ENCODE assay signal across 12 cellular contexts in the genomic region with DNA sequence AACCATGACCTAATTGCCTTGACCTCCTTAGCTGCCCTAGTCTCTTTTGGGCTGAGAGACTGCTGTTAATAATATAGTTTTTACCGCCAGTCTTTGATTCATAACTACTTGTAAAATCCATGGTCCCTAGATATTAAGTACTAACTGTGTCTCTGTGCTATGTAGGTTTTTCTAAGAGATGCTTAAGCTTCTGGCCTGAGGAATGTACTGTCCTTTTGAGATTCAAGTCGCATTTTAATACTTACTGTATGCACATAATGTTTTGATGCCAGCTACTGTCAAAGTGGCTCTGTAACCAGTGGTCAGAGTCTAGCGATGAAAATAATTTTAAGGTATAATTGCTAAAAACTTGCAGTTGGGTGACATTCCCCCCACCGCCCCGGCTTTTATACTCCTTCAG. TPM values are rescaled to one million over a fixed set of nuclear protein-coding genes. Genes with fewer than 3 reads are reported as not detected.
DNase-seq lines count a peak whose midpoint lies in the region; ATAC-seq, FAIRE-seq and TF ChIP-seq lines count a peak whose summit lies in the region.
"Had no signal": no experiment of that assay in that cellular context is flagged by ENCODE, and none has a peak within 500 bp of the region (broad histone marks: within the 10 kb centered on the region; RNA-seq: fewer than 3 reads in every experiment).

No MANE protein-coding gene starts in this region.

- TF ChIP-seq POLR2A in HCT116 (IDR thresholded peaks at IDR 0.05; ENCODE audit: borderline replicate concordance, extremely low read depth, insufficient read depth, insufficient read length) (no peak), spleen (IDR thresholded peaks at IDR 0.05) (no peak)

- H4K20me1 ChIP-seq in HCT116 (ENCODE audit: insufficient read depth) (0 out of 2 replicates have a peak, but pooled peaks cover 4% of the 10 kb centered on the region), astrocyte (ENCODE audit: insufficient read depth, low read length) (peaks cover 46% of the 10 kb centered on the region)

- peak overlapping the region; percentile 80 for H3K27ac Mint-ChIP-seq in astrocyte (ENCODE audit: unreplicated experiment)

- DNase-seq in HCT116 (ENCODE audit: low read depth, low spot score): no peak
- DNase-seq in astrocyte (ENCODE audit: low read depth): no peak
- DNase-seq in spleen: no peak
- DNase-seq in NCI-H82 (lab: John Stamatoyannopoulos, UW): no peak
- no peak for DNase-seq in effector memory CD4-positive, alpha-beta T cell
- no peak for DNase-seq in ureter (ENCODE audit: low spot score)
- DNase-seq: activated CD4-positive, alpha-beta T cell treated with anti-CD3 and anti-CD28 coated beads for 4 hours; GDM1 had no signal

- intact Hi-C loops in HCT116 (cut with micrococcal nuclease): loop anchor here (2.0 to 10.0 kb wide), 2 partner anchors 177 to 227 kb away; no protein-coding TSS in a partner anchor
- intact Hi-C loops in spleen (cut with DNase I; ENCODE audit: low total_unique reads): no loop called here

- H2AFZ ChIP-seq in HCT116 (ENCODE audit: low read depth, low read length, poor library complexity, severe bottlenecking) (no peak overlapping the region), astrocyte (ENCODE audit: low read depth, low read length) (no peak overlapping the region)

- H3K9me3 Mint-ChIP-seq in astrocyte (ENCODE audit: unreplicated experiment): no peaks in the 10 kb centered on the region

- peak overlapping the region; percentile 93 for H3K4me3 Mint-ChIP-seq in astrocyte (ENCODE audit: unreplicated experiment)

- H3K27ac ChIP-seq in HCT116 (ENCODE audit: low read depth, low read length) (peak overlapping the region; percentile 75; the same call in 1 of the 2 replicates), astrocyte (ENCODE audit: low read depth, low read length) (peak overlapping the region; percentile 75), iPS-18a (ENCODE audit: low read length) (no peak overlapping the region), spleen (peak overlapping the region in 4 of 8 donors; percentile 10 to 86 (median 84))
- H3K27ac ChIP-seq in effector memory CD4-positive, alpha-beta T cell (ENCODE audit: insufficient read depth, low read length, poor library complexity, severe bottlenecking): no peak overlapping the region

- peaks cover 62% of the 10 kb centered on the region for H3K79me2 ChIP-seq in HCT116 (ENCODE audit: insufficient read depth, low read length)
- peaks cover 61% of the 10 kb centered on the region for H3K79me2 ChIP-seq in astrocyte (ENCODE audit: insufficient read depth, low read length)

- POLR2A ChIA-PET in HCT116 (lab: Charles Lee): interaction anchor here (1.0 to 1.2 kb wide), 2 partner anchors 174 to 227 kb away, joined by 3 read pairs; no protein-coding TSS in a partner anchor

- no peaks in the 10 kb centered on the region for H3K27me3 Mint-ChIP-seq in astrocyte (ENCODE audit: low read depth, unreplicated experiment)

- no peak for TF ChIP-seq CTCF in HCT116 (IDR thresholded peaks at IDR 0.05 in 2 of 3, conservative IDR thresholded peaks at IDR 0.05 in 1 of 3; ENCODE audit: borderline replicate concordance in 1 of 3, insufficient read depth in 1 of 3, low read depth in 2 of 3, low read length in 2 of 3)
- TF ChIP-seq CTCF in astrocyte (IDR thresholded peaks at IDR 0.05; ENCODE audit: insufficient read depth, low read depth, low read length): no peak
- no peak for TF ChIP-seq CTCF in spleen (IDR thresholded peaks at IDR 0.05 in 8 of 11, conservative IDR thresholded peaks at IDR 0.05 in 3 of 11)

- H3K27me3 ChIP-seq in HCT116 (ENCODE audit: insufficient read depth, low read length) (no peaks in the 10 kb centered on the region), astrocyte (ENCODE audit: insufficient read depth, low read length) (no peaks in the 10 kb centered on the region), iPS-18a (ENCODE audit: control insufficient read depth, insufficient read depth, low read length) (peaks cover 21% of the 10 kb centered on the region), spleen (replicated peaks in 1 of 7) (peaks cover 0 to 76% (median 23%) of the 10 kb centered on the region in 7 donors)
- peaks cover 7% of the 10 kb centered on the region for H3K27me3 ChIP-seq in effector memory CD4-positive, alpha-beta T cell (replicated peaks; ENCODE audit: control insufficient read depth, insufficient read depth, low read length, poor library complexity, severe bottlenecking)

- CTCF ChIA-PET in HCT116 (lab: Charles Lee): no interaction called here

- H3K9me3 ChIP-seq in HCT116 (ENCODE audit: control insufficient read depth in 1 of 2, insufficient read depth in 1 of 2, low read depth in 1 of 2, low read length in 2 of 2): no peaks in the 10 kb centered on the region
- no peaks in the 10 kb centered on the region for H3K9me3 ChIP-seq in astrocyte (ENCODE audit: insufficient read depth, low read depth, low read length)
- no peaks in the 10 kb centered on the region for H3K9me3 ChIP-seq in iPS-18a (ENCODE audit: control insufficient read depth, low read depth, low read length)
- no peaks in the 10 kb centered on the region for H3K9me3 ChIP-seq in spleen
- H3K9me3 ChIP-seq in effector memory CD4-positive, alpha-beta T cell (ENCODE audit: control insufficient read depth, low read length): no peaks in the 10 kb centered on the region

- H3K4me2 ChIP-seq in HCT116 (ENCODE audit: low read length) (peak overlapping the region; percentile 62), astrocyte (ENCODE audit: low read length) (peak overlapping the region; percentile 87)

- FAIRE-seq in astrocyte (lab: Jason Lieb, UNC): no peak
- FAIRE-seq: bronchial epithelial cell had no signal

- ATAC-seq in HCT116 (no peak), GM21723 (IDR thresholded peaks at IDR 0.05; ENCODE audit: unreplicated experiment) (no peak)
- ATAC-seq: left colon had no signal

- no peak for TF ChIP-seq RAD21 in HCT116 (IDR thresholded peaks at IDR 0.05; ENCODE audit: low read depth)

- H3K9ac ChIP-seq in HCT116 (ENCODE audit: low read length): peak overlapping the region; percentile 77
- H3K9ac ChIP-seq in astrocyte (ENCODE audit: low read length): peak overlapping the region; percentile 87
- no peak overlapping the region for H3K9ac ChIP-seq in iPS-18a (ENCODE audit: low read length)

- H3K4me3 ChIP-seq in HCT116 (replicated peaks in 1 of 2; ENCODE audit: low read depth in 1 of 2, low read length in 2 of 2) (peak overlapping the region; percentile 66 to 72), astrocyte (ENCODE audit: insufficient read depth, low read depth, low read length) (peak overlapping the region; percentile 80), iPS-18a (ENCODE audit: low read length) (peak overlapping the region; percentile 77), spleen (peak overlapping the region in 7 of 8 donors; percentile 3 to 75 (median 50))
- H3K4me3 ChIP-seq in effector memory CD4-positive, alpha-beta T cell (ENCODE audit: insufficient read depth, low read depth, low read length, poor library complexity, severe bottlenecking): no peak overlapping the region

- H3K9me2 ChIP-seq in HCT116 (ENCODE audit: insufficient read depth): no peaks in the 10 kb centered on the region

- H3K36me3 ChIP-seq in HCT116 (ENCODE audit: control insufficient read depth in 1 of 2, insufficient read depth in 2 of 2, low read length in 2 of 2) (peaks cover 0 to 23% of the 10 kb centered on the region in 2 experiments; a peak in 1 of 4 replicates), astrocyte (ENCODE audit: insufficient read depth, low read length) (no peaks in the 10 kb centered on the region), iPS-18a (ENCODE audit: control insufficient read depth, low read depth, low read length) (no peaks in the 10 kb centered on the region), spleen (no peaks in the 10 kb centered on the region)
- H3K36me3 ChIP-seq in effector memory CD4-positive, alpha-beta T cell (ENCODE audit: control insufficient read depth, insufficient read depth, low read length): no peaks in the 10 kb centered on the region

- WGBS in spleen, 5 donors: 74 to 78% (median 76%) methylated on average over 5 of the region's 5 CpGs

- H3K4me1 Mint-ChIP-seq in astrocyte (ENCODE audit: low read depth, unreplicated experiment): peaks cover 15% of the 10 kb centered on the region

- H3K4me1 ChIP-seq in HCT116 (ENCODE audit: control insufficient read depth in 1 of 2, insufficient read depth in 2 of 2, low read length in 2 of 2): peaks cover 6 to 49% of the 10 kb centered on the region in 2 experiments; a peak in 3 of 4 replicates
- peaks cover 23% of the 10 kb centered on the region for H3K4me1 ChIP-seq in astrocyte (ENCODE audit: insufficient read depth, low read length)
- peaks cover 14% of the 10 kb centered on the region for H3K4me1 ChIP-seq in iPS-18a (ENCODE audit: control insufficient read depth, low read depth, low read length)
- H3K4me1 ChIP-seq in spleen: peaks cover 5 to 24% (median 21%) of the 10 kb centered on the region in 6 donors
- H3K4me1 ChIP-seq in effector memory CD4-positive, alpha-beta T cell (ENCODE audit: control insufficient read depth, insufficient read depth, low read length, poor library complexity, severe bottlenecking): no peaks in the 10 kb centered on the region

- RAD21 ChIA-PET in HCT116 (lab: Charles Lee; ENCODE audit: low non-redundant PET in 1 of 2, low total read pairs in 2 of 2, uncharacterized antibody in 2 of 2, unreplicated experiment in 2 of 2): no interaction called here

- H3K36me3 Mint-ChIP-seq in astrocyte (ENCODE audit: low read depth, unreplicated experiment): peaks cover 2% of the 10 kb centered on the region

- BruUV-seq in HCT116 (replicated peaks; lab: Mats Ljungman, UMichigan): TSS peak; percentile 45

TF ChIP-seq in HCT116, 20 proteins besides CTCF, POLR2A, EP300 and RAD21 (continues in another document):
- TF ChIP-seq CBX3 (IDR thresholded peaks at IDR 0.05; ENCODE audit: low read depth) (no peak), SP1 (IDR thresholded peaks at IDR 0.05; ENCODE audit: low read depth) (no peak), SIN3A (IDR thresholded peaks at IDR 0.05; ENCODE audit: low read depth) (no peak), POLR2AphosphoS5 (IDR thresholded peaks at IDR 0.05; ENCODE audit: low read depth, low read length) (no peak; the same call in 1 of the 2 replicates)

RNA-seq across cellular contexts. Expression of gene AKAP12, which starts 2.1 kb away (rescaled TPM):
- total RNA-seq in HCT116 (2021; ENCODE audit: unreplicated experiment) (1,220 TPM), astrocyte (76.1 and 115 TPM in 2 replicates), spleen (10 to 100 TPM; 38.0 to 64.7 (median 47.7) TPM), ureter (52.4 TPM)
- 767 and 873 TPM in 2 replicates for polyA plus RNA-seq in HCT116 (2012)
- 1 to 10 TPM; 3.2 to 6.1 (median 3.8) TPM for polyA plus RNA-seq in spleen

Comparison
In these comparisons a context has a peak if more than half of its experiments do, and no peak if none do; other contexts are left out.
1. H3K27ac ChIP-seq: peak in HCT116 (single experiment) and astrocyte (single experiment); none in iPS-18a (single experiment) and effector memory CD4-positive, alpha-beta T cell (single experiment).
2. RNA of gene AKAP12, which starts 2.1 kb away (total RNA-seq): 1,220 TPM in HCT116 (single experiment); 76.1 to 115 TPM in astrocyte, 52.4 TPM in ureter (single experiment) and 38.0 to 64.7 TPM in spleen; every median in the first group is over 10 times any median in the second.